ENCODE assay signal across 1 cellular context in the genomic region with DNA sequence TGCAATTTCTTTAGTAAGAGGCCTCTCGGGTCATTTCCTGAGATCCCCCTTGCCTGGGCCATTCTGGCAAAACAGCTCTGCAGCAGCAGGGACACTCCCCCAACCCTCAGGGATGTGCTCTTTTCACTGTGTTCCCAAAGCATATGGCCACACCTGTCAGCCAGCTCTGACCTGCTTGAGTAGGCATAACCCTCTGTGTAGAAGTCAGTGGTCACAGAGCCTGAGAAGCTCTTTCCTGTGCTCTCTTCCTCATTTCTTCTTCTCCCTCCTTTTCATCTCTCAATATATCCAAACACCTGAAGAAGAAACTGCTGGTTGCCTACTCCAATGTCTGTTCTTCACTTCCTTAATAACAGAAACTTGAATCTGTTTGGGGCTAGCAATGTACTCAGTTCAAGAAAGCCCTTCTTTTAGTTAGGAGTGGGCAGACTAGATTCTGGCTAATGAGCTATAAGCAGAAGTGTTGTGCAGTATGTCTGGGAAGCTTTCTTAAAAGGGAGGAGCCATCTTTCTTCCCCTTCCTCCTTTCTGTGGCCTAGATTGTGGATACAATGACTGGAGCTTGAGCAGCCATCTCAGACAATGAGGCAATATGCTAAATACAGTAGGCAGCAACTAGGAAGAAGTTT.
TF ChIP-seq lines count a peak whose summit lies in the region.

No MANE protein-coding gene starts in this region.

TF ChIP-seq in GM12878, 131 proteins besides CTCF, POLR2A, EP300 and RAD21 (continued from another document and continues in another):
- TF ChIP-seq, protein P1, sequence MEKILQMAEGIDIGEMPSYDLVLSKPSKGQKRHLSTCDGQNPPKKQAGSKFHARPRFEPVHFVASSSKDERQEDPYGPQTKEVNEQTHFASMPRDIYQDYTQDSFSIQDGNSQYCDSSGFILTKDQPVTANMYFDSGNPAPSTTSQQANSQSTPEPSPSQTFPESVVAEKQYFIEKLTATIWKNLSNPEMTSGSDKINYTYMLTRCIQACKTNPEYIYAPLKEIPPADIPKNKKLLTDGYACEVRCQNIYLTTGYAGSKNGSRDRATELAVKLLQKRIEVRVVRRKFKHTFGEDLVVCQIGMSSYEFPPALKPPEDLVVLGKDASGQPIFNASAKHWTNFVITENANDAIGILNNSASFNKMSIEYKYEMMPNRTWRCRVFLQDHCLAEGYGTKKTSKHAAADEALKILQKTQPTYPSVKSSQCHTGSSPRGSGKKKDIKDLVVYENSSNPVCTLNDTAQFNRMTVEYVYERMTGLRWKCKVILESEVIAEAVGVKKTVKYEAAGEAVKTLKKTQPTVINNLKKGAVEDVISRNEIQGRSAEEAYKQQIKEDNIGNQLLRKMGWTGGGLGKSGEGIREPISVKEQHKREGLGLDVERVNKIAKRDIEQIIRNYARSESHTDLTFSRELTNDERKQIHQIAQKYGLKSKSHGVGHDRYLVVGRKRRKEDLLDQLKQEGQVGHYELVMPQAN (conservative IDR thresholded peaks at IDR 0.05) = no peak
- TF ChIP-seq NFIC (IDR thresholded peaks at IDR 0.05; ENCODE audit: low read depth, low read length) (no peak), ASH2L (IDR thresholded peaks at IDR 0.05; ENCODE audit: borderline replicate concordance, low read depth) (no peak), SMC3 (IDR thresholded peaks at IDR 0.05; ENCODE audit: borderline replicate concordance, low read length) (no peak), IRF4 (IDR thresholded peaks at IDR 0.05; ENCODE audit: low read depth, low read length) (no peak), CBX3 (IDR thresholded peaks at IDR 0.05; ENCODE audit: borderline replicate concordance, low read depth) (no peak), RBBP5 (conservative IDR thresholded peaks at IDR 0.05) (no peak), CREM (IDR thresholded peaks at IDR 0.05; ENCODE audit: low read depth) (no peak), EED (IDR thresholded peaks at IDR 0.05; ENCODE audit: low read depth) (peak; percentile 48; the same call in 1 of the 2 replicates), MEF2A (IDR thresholded peaks at IDR 0.05; ENCODE audit: insufficient read depth, low read depth, low read length) (no peak), LARP7 (IDR thresholded peaks at IDR 0.05) (no peak), FOS (IDR thresholded peaks at IDR 0.05; ENCODE audit: borderline replicate concordance, extremely low read depth, insufficient read length) (no peak), PAX5 (IDR thresholded peaks at IDR 0.05; ENCODE audit: borderline replicate concordance, low read depth, low read length) (no peak), ZNF622 (IDR thresholded peaks at IDR 0.05) (no peak), ETV6 (conservative IDR thresholded peaks at IDR 0.05 in 1 of 2, IDR thresholded peaks at IDR 0.05 in 1 of 2; ENCODE audit: borderline replicate concordance in 1 of 2, low read depth in 1 of 2) (peak in 1 of 2 experiments; percentile 50; a peak in 1 of 4 replicates), TAF1 (IDR thresholded peaks at IDR 0.05; ENCODE audit: borderline replicate concordance, low read depth, low read length) (no peak), FOXK2 (IDR thresholded peaks at IDR 0.05) (no peak), JUNB (IDR thresholded peaks at IDR 0.05) (peak; percentile 20; the same call in 1 of the 2 replicates), EZH2 (IDR thresholded peaks at IDR 0.05; ENCODE audit: borderline replicate concordance, control insufficient read depth, low read depth, low read length) (no peak), BACH1 (IDR thresholded peaks at IDR 0.05; ENCODE audit: borderline replicate concordance) (no peak), MYC (IDR thresholded peaks at IDR 0.05; ENCODE audit: insufficient read depth, insufficient read length, insufficient replicate concordance, low read length, severe bottlenecking) (no peak), YBX1 (IDR thresholded peaks at IDR 0.05) (no peak), SMARCA5 (IDR thresholded peaks at IDR 0.05) (peak; percentile 91), ZNF384 (IDR thresholded peaks at IDR 0.05; ENCODE audit: borderline replicate concordance, low read depth, low read length) (no peak), CBX5 (IDR thresholded peaks at IDR 0.05; ENCODE audit: low read depth) (0 out of 2 replicates have a peak, but pooled peaks have one; percentile 80), CHD4 (IDR thresholded peaks at IDR 0.05) (no peak), RFX5 (IDR thresholded peaks at IDR 0.05; ENCODE audit: low read depth, low read length) (no peak), RUNX3 (IDR thresholded peaks at IDR 0.05; ENCODE audit: low read length) (peak; percentile 44; the same call in 1 of the 2 replicates), ZNF207 (IDR thresholded peaks at IDR 0.05; ENCODE audit: borderline replicate concordance) (no peak), TCF3 (IDR thresholded peaks at IDR 0.05; ENCODE audit: borderline replicate concordance, insufficient read depth, low read depth, low read length) (no peak)
- TF ChIP-seq, protein P2, sequence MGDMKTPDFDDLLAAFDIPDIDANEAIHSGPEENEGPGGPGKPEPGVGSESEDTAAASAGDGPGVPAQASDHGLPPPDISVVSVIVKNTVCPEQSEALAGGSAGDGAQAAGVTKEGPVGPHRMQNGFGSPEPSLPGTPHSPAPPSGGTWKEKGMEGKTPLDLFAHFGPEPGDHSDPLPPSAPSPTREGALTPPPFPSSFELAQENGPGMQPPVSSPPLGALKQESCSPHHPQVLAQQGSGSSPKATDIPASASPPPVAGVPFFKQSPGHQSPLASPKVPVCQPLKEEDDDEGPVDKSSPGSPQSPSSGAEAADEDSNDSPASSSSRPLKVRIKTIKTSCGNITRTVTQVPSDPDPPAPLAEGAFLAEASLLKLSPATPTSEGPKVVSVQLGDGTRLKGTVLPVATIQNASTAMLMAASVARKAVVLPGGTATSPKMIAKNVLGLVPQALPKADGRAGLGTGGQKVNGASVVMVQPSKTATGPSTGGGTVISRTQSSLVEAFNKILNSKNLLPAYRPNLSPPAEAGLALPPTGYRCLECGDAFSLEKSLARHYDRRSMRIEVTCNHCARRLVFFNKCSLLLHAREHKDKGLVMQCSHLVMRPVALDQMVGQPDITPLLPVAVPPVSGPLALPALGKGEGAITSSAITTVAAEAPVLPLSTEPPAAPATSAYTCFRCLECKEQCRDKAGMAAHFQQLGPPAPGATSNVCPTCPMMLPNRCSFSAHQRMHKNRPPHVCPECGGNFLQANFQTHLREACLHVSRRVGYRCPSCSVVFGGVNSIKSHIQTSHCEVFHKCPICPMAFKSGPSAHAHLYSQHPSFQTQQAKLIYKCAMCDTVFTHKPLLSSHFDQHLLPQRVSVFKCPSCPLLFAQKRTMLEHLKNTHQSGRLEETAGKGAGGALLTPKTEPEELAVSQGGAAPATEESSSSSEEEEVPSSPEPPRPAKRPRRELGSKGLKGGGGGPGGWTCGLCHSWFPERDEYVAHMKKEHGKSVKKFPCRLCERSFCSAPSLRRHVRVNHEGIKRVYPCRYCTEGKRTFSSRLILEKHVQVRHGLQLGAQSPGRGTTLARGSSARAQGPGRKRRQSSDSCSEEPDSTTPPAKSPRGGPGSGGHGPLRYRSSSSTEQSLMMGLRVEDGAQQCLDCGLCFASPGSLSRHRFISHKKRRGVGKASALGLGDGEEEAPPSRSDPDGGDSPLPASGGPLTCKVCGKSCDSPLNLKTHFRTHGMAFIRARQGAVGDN (IDR thresholded peaks at IDR 0.05) = no peak
- TF ChIP-seq, protein P3, sequence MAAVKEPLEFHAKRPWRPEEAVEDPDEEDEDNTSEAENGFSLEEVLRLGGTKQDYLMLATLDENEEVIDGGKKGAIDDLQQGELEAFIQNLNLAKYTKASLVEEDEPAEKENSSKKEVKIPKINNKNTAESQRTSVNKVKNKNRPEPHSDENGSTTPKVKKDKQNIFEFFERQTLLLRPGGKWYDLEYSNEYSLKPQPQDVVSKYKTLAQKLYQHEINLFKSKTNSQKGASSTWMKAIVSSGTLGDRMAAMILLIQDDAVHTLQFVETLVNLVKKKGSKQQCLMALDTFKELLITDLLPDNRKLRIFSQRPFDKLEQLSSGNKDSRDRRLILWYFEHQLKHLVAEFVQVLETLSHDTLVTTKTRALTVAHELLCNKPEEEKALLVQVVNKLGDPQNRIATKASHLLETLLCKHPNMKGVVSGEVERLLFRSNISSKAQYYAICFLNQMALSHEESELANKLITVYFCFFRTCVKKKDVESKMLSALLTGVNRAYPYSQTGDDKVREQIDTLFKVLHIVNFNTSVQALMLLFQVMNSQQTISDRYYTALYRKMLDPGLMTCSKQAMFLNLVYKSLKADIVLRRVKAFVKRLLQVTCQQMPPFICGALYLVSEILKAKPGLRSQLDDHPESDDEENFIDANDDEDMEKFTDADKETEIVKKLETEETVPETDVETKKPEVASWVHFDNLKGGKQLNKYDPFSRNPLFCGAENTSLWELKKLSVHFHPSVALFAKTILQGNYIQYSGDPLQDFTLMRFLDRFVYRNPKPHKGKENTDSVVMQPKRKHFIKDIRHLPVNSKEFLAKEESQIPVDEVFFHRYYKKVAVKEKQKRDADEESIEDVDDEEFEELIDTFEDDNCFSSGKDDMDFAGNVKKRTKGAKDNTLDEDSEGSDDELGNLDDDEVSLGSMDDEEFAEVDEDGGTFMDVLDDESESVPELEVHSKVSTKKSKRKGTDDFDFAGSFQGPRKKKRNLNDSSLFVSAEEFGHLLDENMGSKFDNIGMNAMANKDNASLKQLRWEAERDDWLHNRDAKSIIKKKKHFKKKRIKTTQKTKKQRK (IDR thresholded peaks at IDR 0.05; ENCODE audit: low read depth, low read length) = no peak
- TF ChIP-seq, protein P4, sequence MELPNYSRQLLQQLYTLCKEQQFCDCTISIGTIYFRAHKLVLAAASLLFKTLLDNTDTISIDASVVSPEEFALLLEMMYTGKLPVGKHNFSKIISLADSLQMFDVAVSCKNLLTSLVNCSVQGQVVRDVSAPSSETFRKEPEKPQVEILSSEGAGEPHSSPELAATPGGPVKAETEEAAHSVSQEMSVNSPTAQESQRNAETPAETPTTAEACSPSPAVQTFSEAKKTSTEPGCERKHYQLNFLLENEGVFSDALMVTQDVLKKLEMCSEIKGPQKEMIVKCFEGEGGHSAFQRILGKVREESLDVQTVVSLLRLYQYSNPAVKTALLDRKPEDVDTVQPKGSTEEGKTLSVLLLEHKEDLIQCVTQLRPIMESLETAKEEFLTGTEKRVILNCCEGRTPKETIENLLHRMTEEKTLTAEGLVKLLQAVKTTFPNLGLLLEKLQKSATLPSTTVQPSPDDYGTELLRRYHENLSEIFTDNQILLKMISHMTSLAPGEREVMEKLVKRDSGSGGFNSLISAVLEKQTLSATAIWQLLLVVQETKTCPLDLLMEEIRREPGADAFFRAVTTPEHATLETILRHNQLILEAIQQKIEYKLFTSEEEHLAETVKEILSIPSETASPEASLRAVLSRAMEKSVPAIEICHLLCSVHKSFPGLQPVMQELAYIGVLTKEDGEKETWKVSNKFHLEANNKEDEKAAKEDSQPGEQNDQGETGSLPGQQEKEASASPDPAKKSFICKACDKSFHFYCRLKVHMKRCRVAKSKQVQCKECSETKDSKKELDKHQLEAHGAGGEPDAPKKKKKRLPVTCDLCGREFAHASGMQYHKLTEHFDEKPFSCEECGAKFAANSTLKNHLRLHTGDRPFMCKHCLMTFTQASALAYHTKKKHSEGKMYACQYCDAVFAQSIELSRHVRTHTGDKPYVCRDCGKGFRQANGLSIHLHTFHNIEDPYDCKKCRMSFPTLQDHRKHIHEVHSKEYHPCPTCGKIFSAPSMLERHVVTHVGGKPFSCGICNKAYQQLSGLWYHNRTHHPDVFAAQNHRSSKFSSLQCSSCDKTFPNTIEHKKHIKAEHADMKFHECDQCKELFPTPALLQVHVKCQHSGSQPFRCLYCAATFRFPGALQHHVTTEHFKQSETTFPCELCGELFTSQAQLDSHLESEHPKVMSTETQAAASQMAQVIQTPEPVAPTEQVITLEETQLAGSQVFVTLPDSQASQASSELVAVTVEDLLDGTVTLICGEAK (IDR thresholded peaks at IDR 0.05; ENCODE audit: borderline replicate concordance) = no peak
- TF ChIP-seq, protein P5, sequence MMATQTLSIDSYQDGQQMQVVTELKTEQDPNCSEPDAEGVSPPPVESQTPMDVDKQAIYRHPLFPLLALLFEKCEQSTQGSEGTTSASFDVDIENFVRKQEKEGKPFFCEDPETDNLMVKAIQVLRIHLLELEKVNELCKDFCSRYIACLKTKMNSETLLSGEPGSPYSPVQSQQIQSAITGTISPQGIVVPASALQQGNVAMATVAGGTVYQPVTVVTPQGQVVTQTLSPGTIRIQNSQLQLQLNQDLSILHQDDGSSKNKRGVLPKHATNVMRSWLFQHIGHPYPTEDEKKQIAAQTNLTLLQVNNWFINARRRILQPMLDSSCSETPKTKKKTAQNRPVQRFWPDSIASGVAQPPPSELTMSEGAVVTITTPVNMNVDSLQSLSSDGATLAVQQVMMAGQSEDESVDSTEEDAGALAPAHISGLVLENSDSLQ (IDR thresholded peaks at IDR 0.05) = no peak
- TF ChIP-seq, protein P6, sequence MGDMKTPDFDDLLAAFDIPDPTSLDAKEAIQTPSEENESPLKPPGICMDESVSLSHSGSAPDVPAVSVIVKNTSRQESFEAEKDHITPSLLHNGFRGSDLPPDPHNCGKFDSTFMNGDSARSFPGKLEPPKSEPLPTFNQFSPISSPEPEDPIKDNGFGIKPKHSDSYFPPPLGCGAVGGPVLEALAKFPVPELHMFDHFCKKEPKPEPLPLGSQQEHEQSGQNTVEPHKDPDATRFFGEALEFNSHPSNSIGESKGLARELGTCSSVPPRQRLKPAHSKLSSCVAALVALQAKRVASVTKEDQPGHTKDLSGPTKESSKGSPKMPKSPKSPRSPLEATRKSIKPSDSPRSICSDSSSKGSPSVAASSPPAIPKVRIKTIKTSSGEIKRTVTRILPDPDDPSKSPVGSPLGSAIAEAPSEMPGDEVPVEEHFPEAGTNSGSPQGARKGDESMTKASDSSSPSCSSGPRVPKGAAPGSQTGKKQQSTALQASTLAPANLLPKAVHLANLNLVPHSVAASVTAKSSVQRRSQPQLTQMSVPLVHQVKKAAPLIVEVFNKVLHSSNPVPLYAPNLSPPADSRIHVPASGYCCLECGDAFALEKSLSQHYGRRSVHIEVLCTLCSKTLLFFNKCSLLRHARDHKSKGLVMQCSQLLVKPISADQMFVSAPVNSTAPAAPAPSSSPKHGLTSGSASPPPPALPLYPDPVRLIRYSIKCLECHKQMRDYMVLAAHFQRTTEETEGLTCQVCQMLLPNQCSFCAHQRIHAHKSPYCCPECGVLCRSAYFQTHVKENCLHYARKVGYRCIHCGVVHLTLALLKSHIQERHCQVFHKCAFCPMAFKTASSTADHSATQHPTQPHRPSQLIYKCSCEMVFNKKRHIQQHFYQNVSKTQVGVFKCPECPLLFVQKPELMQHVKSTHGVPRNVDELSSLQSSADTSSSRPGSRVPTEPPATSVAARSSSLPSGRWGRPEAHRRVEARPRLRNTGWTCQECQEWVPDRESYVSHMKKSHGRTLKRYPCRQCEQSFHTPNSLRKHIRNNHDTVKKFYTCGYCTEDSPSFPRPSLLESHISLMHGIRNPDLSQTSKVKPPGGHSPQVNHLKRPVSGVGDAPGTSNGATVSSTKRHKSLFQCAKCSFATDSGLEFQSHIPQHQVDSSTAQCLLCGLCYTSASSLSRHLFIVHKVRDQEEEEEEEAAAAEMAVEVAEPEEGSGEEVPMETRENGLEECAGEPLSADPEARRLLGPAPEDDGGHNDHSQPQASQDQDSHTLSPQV (IDR thresholded peaks at IDR 0.05) = no peak
- TF ChIP-seq, protein P7, sequence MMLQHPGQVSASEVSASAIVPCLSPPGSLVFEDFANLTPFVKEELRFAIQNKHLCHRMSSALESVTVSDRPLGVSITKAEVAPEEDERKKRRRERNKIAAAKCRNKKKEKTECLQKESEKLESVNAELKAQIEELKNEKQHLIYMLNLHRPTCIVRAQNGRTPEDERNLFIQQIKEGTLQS (IDR thresholded peaks at IDR 0.05; ENCODE audit: borderline replicate concordance, extremely low read depth, low read depth, low read length) = no peak
